ENCODE assay signal across 8 cellular contexts in genomic region chr9:37592108-37592951, GRCh38. TPM values are rescaled to one million over a fixed set of nuclear protein-coding genes. Genes with fewer than 3 reads are reported as not detected.
DNase-seq lines count a peak whose midpoint lies in the region; ATAC-seq and TF ChIP-seq lines count a peak whose summit lies in the region.

TSS of gene TOMM5 (minus strand) at chr9:37592597. CDS start at chr9:37592532, 65 bp downstream.

- peaks cover 42% of the 10 kb centered on the region for H3K4me1 ChIP-seq in left ventricle myocardium inferior

- no peaks in the 10 kb centered on the region for H3K9me3 ChIP-seq in left ventricle myocardium inferior (replicated peaks)

- H3K36me3 Mint-ChIP-seq in T-helper 1 cell treated with Interleukin-12 subunit alpha and Interleukin-12 subunit beta and Interleukin-4 antibody, amounts not matched to agents 30 μg/mL and 1 μg/mL, for 36 hours (ENCODE audit: low read depth) = peaks cover 15% of the 10 kb centered on the region
- H3K36me3 Mint-ChIP-seq in progenitor cell of endocrine pancreas (ENCODE audit: insufficient read depth) = peaks cover 2% of the 10 kb centered on the region

- intact Hi-C loops in left ventricle myocardium inferior (cut with micrococcal nuclease) = no loop called here

- no peak for TF ChIP-seq CTCF in left ventricle myocardium inferior (IDR thresholded peaks at IDR 0.05; ENCODE audit: borderline replicate concordance)
- no peak for TF ChIP-seq CTCF in progenitor cell of endocrine pancreas (IDR thresholded peaks at IDR 0.05; ENCODE audit: unreplicated experiment)

- peak; percentile 87 for ATAC-seq in HG02885 (IDR thresholded peaks at IDR 0.05; ENCODE audit: poor library complexity, unreplicated experiment)

- peak within 1 kb of the TSS; percentile 99 for H3K27ac Mint-ChIP-seq in T-helper 1 cell treated with Interleukin-12 subunit alpha and Interleukin-12 subunit beta and Interleukin-4 antibody, amounts not matched to agents 30 μg/mL and 1 μg/mL, for 36 hours
- peak within 1 kb of the TSS; percentile 97 for H3K27ac Mint-ChIP-seq in progenitor cell of endocrine pancreas

- H3K27me3 Mint-ChIP-seq in T-helper 1 cell treated with Interleukin-12 subunit alpha and Interleukin-12 subunit beta and Interleukin-4 antibody, amounts not matched to agents 30 μg/mL and 1 μg/mL, for 36 hours (ENCODE audit: low read depth) = peaks cover 21% of the 10 kb centered on the region
- peaks cover 17% of the 10 kb centered on the region for H3K27me3 Mint-ChIP-seq in progenitor cell of endocrine pancreas

- H3K9me3 Mint-ChIP-seq in T-helper 1 cell treated with Interleukin-12 subunit alpha and Interleukin-12 subunit beta and Interleukin-4 antibody, amounts not matched to agents 30 μg/mL and 1 μg/mL, for 36 hours = no peaks in the 10 kb centered on the region
- H3K9me3 Mint-ChIP-seq in progenitor cell of endocrine pancreas (ENCODE audit: low read depth) = no peaks in the 10 kb centered on the region

- peaks cover 12% of the 10 kb centered on the region for H3K36me3 ChIP-seq in left ventricle myocardium inferior

- peak within 1 kb of the TSS; percentile 90 for H3K27ac ChIP-seq in left ventricle myocardium inferior (replicated peaks)

- H3K4me1 Mint-ChIP-seq in T-helper 1 cell treated with Interleukin-12 subunit alpha and Interleukin-12 subunit beta and Interleukin-4 antibody, amounts not matched to agents 30 μg/mL and 1 μg/mL, for 36 hours (ENCODE audit: low read depth) = peaks cover 24% of the 10 kb centered on the region
- peaks cover 13% of the 10 kb centered on the region for H3K4me1 Mint-ChIP-seq in progenitor cell of endocrine pancreas (ENCODE audit: low read depth)

- H3K4me3 Mint-ChIP-seq in T-helper 1 cell treated with Interleukin-12 subunit alpha and Interleukin-12 subunit beta and Interleukin-4 antibody, amounts not matched to agents 30 μg/mL and 1 μg/mL, for 36 hours = peak within 1 kb of the TSS; percentile 99
- peak within 1 kb of the TSS; percentile 90 for H3K4me3 Mint-ChIP-seq in progenitor cell of endocrine pancreas (ENCODE audit: low read depth)

- peak within 1 kb of the TSS; percentile 90 for H3K4me3 ChIP-seq in left ventricle myocardium inferior

- H3K27me3 ChIP-seq in left ventricle myocardium inferior (ENCODE audit: low read depth) = peaks cover 7% of the 10 kb centered on the region

- TF ChIP-seq POLR2A in GM15510 (IDR thresholded peaks at IDR 0.05; ENCODE audit: borderline replicate concordance, extremely low read depth, insufficient read length) = peak; percentile 96

- DNase-seq in NCI-H1694 (lab: John Stamatoyannopoulos, UW) (peak; percentile 89), amniotic stem cell (lab: John Stamatoyannopoulos, UW) (peak; percentile 82), left ventricle myocardium inferior (peak; percentile 93), progenitor cell of endocrine pancreas (ENCODE audit: low spot score, unreplicated experiment) (peak; percentile 67), ureter (ENCODE audit: low spot score) (peak; percentile 93)

RNA-seq across cellular contexts. Expression of gene TOMM5, which starts in this region (rescaled TPM):
- total RNA-seq in left ventricle myocardium inferior = 56.4 TPM
- 100 and 103 TPM in 2 replicates for total RNA-seq in progenitor cell of endocrine pancreas
- 72.7 TPM for total RNA-seq in ureter

Comparison
In these comparisons a context has a peak if more than half of its experiments do, and no peak if none do; other contexts are left out.
1. Peak in every context shown above with its lines: DNase-seq, ATAC-seq, H3K4me3 ChIP-seq and H3K27ac ChIP-seq.